30 cellular contexts compared by ENCODE assay signal in the genomic region with DNA sequence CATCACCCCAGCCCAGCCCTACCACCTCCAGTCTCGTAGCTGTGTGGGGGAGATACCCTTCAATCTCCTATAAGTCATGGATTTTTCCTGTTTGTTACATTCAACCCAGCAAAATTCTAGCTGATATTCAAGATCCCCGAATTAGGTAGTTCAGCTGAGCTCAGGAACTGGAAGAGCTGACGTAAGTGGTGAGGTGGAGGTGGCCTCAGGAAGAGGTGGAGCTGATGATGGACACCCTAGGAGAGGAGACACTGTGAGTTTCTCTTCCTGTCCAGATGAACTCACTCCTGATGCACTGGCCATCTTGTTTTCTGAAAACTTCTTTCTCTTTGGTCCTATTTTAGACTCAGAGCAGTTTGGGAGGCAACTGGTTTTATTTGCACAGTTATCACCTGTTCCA.
"Had no signal": no experiment of that assay in that cellular context is flagged by ENCODE, and none has a peak within 500 bp of the region (broad histone marks: within the 10 kb centered on the region; RNA-seq: fewer than 3 reads in every experiment).

No MANE protein-coding gene starts in this region.

- H3K4me1 ChIP-seq: adrenal gland had no signal

- ATAC-seq: activated CD4-positive, alpha-beta T cell treated with anti-CD3 and anti-CD28 coated beads for 36 hours; activated CD4-positive, CD25-positive, alpha-beta regulatory T cell treated with anti-CD3 and anti-CD28 coated beads, Interleukin-2, amount 50 U/mL, for 24 hours; activated naive CD4-positive, alpha-beta T cell treated with anti-CD3 and anti-CD28 coated beads, Interleukin-2, amount 50 U/mL, for 72 hours; activated T-cell treated with anti-CD3 and anti-CD28 coated beads, Interleukin-2, amount 50 U/mL, for 4 hours; Right ventricle myocardium inferior had no signal

- H3K9me3 ChIP-seq: adrenal gland, MG63 had no signal

- H3K36me3 ChIP-seq: adrenal gland, MG63 had no signal

- H3K27ac ChIP-seq: PC-9, RWPE1, SK-N-MC had no signal

- H3K27me3 ChIP-seq: adrenal gland, MG63 had no signal

- DNase-seq: activated CD4-positive, alpha-beta memory T cell treated with anti-CD3 and anti-CD28 coated beads for 36 hours; activated CD4-positive, alpha-beta T cell treated with anti-CD3 and anti-CD28 coated beads for 36 hours; activated CD4-positive, alpha-beta T cell treated with anti-CD3 and anti-CD28 coated beads, Interleukin-2, amount 50 U/mL, for 1 hour; activated CD8-positive, alpha-beta memory T cell treated with anti-CD3 and anti-CD28 coated beads, Interleukin-2, amount 50 U/mL, for 4 hours; activated gamma-delta T cell treated with Interleukin-2 at 50 U/mL for 16 hours; activated naive CD4-positive, alpha-beta T cell treated with anti-CD3 and anti-CD28 coated beads for 36 hours; activated T-cell treated with anti-CD3 and anti-CD28 coated beads for 4 hours; activated T-cell treated with anti-CD3 and anti-CD28 coated beads, Interleukin-2, amount 50 U/mL, for 4 hours; adrenal gland; central memory CD4-positive, alpha-beta T cell; Karpas-422; KBM-7; MG63; NCI-H1048; NCI-H1105 treated with DMSO at 0.1 percent for 48 hours; NCI-H1436 treated with DMSO at 0.1 percent for 48 hours; NCI-H1694 treated with DMSO at 0.1 percent for 48 hours; NCI-H2029 treated with DMSO at 0.1 percent for 48 hours; NCI-H2107; NCI-H2171; NCI-H510A; NCI-H526; NCI-H748 treated with DMSO at 0.1 percent for 48 hours; PC-9; SIG-M5 had no signal

- H3K4me3 ChIP-seq: adrenal gland, MG63, PC-9, SK-N-MC had no signal
